21 cellular contexts compared by ENCODE assay signal in genomic region chr20:32544260-32544722, GRCh38. TPM values are rescaled to one million over a fixed set of nuclear protein-coding genes. Genes with fewer than 3 reads are reported as not detected.
DNase-seq lines count a peak whose midpoint lies in the region; ATAC-seq and TF ChIP-seq lines count a peak whose summit lies in the region.
"Had no signal": no experiment of that assay in that cellular context is flagged by ENCODE, and none has a peak within 500 bp of the region (broad histone marks: within the 10 kb centered on the region; RNA-seq: fewer than 3 reads in every experiment).

No MANE protein-coding gene starts in this region.

- H3K4me3 ChIP-seq in NT2/D1 (ENCODE audit: insufficient read length, low read depth) = no peak overlapping the region
- H3K4me3 ChIP-seq: smooth muscle cell, tibial nerve had no signal

- H3K27ac Mint-ChIP-seq in stimulated activated naive CD8-positive, alpha-beta T cell treated with anti-CD3 and anti-CD28 coated beads, Interleukin-15, amount 100 ng/mL, for 72 hours = peak overlapping the region; percentile 2 to 93
- H3K27ac Mint-ChIP-seq in immature natural killer cell = peak overlapping the region; percentile 39 to 90 (median 72)
- H3K27ac Mint-ChIP-seq: HFFc6 had no signal

- H3K9ac ChIP-seq in NT2/D1 (ENCODE audit: insufficient read length, low read depth) = peak overlapping the region; percentile 21

- no peaks in the 10 kb centered on the region for H3K9me3 ChIP-seq in NT2/D1 (ENCODE audit: insufficient read depth, low read length)
- H3K9me3 ChIP-seq: tibial nerve had no signal

- H3K4me1 Mint-ChIP-seq in stimulated activated naive CD8-positive, alpha-beta T cell treated with anti-CD3 and anti-CD28 coated beads, Interleukin-15, amount 100 ng/mL, for 72 hours = peaks cover 96% of the 10 kb centered on the region
- H3K4me1 Mint-ChIP-seq in immature natural killer cell = peaks cover 98 to 99% of the 10 kb centered on the region in 2 donors

- ATAC-seq in stimulated activated naive CD8-positive, alpha-beta T cell treated with anti-CD3 and anti-CD28 coated beads, Interleukin-15, amount 100 ng/mL, for 72 hours = no peak
- no peak for ATAC-seq in stimulated activated naive CD8-positive, alpha-beta T cell treated with anti-CD3 and anti-CD28 coated beads, Interleukin-15, Interleukin-2, amounts not matched to agents 100 U/mL and 50 U/mL, for 24 hours
- ATAC-seq: activated CD4-positive, CD25-positive, alpha-beta regulatory T cell treated with anti-CD3 and anti-CD28 coated beads, Interleukin-2, amount 50 U/mL, for 24 hours; foreskin keratinocyte; Right ventricle myocardium inferior had no signal

- CTCF ChIA-PET in GM10248 (lab: Yijun Ruan, JAX) = interaction anchor here (0.8 to 1.5 kb wide), 3 partner anchors 11 to 23 kb away, joined by 3 to 4 read pairs (median 3); no protein-coding TSS in a partner anchor

- no peaks in the 10 kb centered on the region for H3K27me3 Mint-ChIP-seq in stimulated activated naive CD8-positive, alpha-beta T cell treated with anti-CD3 and anti-CD28 coated beads, Interleukin-15, amount 100 ng/mL, for 72 hours
- H3K27me3 Mint-ChIP-seq in immature natural killer cell (ENCODE audit: low read depth in 3 of 3) = peaks cover 9 to 22% (median 16%) of the 10 kb centered on the region in 3 donors

- no peaks in the 10 kb centered on the region for H3K27me3 ChIP-seq in NT2/D1 (ENCODE audit: insufficient read depth, insufficient read length)

- peaks cover 14% of the 10 kb centered on the region for H3K4me1 ChIP-seq in NT2/D1 (ENCODE audit: insufficient read depth, insufficient read length)
- H3K4me1 ChIP-seq: foreskin keratinocyte had no signal

- no peak for TF ChIP-seq CTCF in GM10248 (IDR thresholded peaks at IDR 0.05; ENCODE audit: control extremely low read depth, extremely low read depth, low read depth, missing control alignments)

- no peaks in the 10 kb centered on the region for H3K36me3 ChIP-seq in NT2/D1 (ENCODE audit: insufficient read depth, insufficient read length, low read length)
- H3K36me3 ChIP-seq: tibial nerve had no signal

- peaks cover 0 to 7% (median 0%) of the 10 kb centered on the region in 3 donors for H3K36me3 Mint-ChIP-seq in immature natural killer cell

- no peak overlapping the region for H3K4me3 Mint-ChIP-seq in stimulated activated naive CD8-positive, alpha-beta T cell treated with anti-CD3 and anti-CD28 coated beads, Interleukin-15, amount 100 ng/mL, for 72 hours
- H3K4me3 Mint-ChIP-seq in immature natural killer cell = peak overlapping the region in 4 of 5 donors; percentile 8 to 61 (median 47)
- H3K4me3 Mint-ChIP-seq: HFFc6 had no signal

- POLR2A ChIA-PET in GM10248 (lab: Yijun Ruan, JAX) = no interaction called here

- DNase-seq in stimulated activated naive CD8-positive, alpha-beta T cell treated with anti-CD3 and anti-CD28 coated beads, Interleukin-15, amount 100 ng/mL, for 72 hours = no peak
- DNase-seq in stimulated activated naive CD8-positive, alpha-beta T cell treated with anti-CD3 and anti-CD28 coated beads, Interleukin-15, Interleukin-2, amounts not matched to agents 100 U/mL and 50 U/mL, for 24 hours = no peak
- no peak for DNase-seq in NT2/D1 (ENCODE audit: low read depth, low spot score)
- DNase-seq in immature natural killer cell = no peak
- no peak for DNase-seq in stimulated activated CD4-positive, alpha-beta T cell treated with anti-CD3 and anti-CD28 coated beads, Interleukin-15, amount 100 ng/mL, for 24 hours
- no peak for DNase-seq in GM10248 (ENCODE audit: extremely low spot score)
- no peak for DNase-seq in activated CD8-positive, alpha-beta memory T cell treated with anti-CD3 and anti-CD28 coated beads for 24 hours
- DNase-seq: anterior cingulate cortex; erythroblast; foreskin keratinocyte; HFFc6; hippocampal formation; KBM-7; NCI-H1694 treated with DMSO at 0.1 percent for 48 hours; OCI-M1; stimulated activated CD4-positive, alpha-beta T cell treated with anti-CD3 and anti-CD28 coated beads, Interleukin-2, amount 100 ng/mL, for 48 hours; stimulated activated naive CD4-positive, alpha-beta T cell treated with Interleukin-2 at 50 U/mL for 16 hours had no signal

- no peaks in the 10 kb centered on the region for H3K9me3 Mint-ChIP-seq in stimulated activated naive CD8-positive, alpha-beta T cell treated with anti-CD3 and anti-CD28 coated beads, Interleukin-15, amount 100 ng/mL, for 72 hours
- no peaks in the 10 kb centered on the region for H3K9me3 Mint-ChIP-seq in immature natural killer cell
- H3K9me3 Mint-ChIP-seq: HFFc6 had no signal

RNA-seq across cellular contexts. Expression of gene NOL4L, which starts 40.8 kb away (rescaled TPM):
- 10 to 100 TPM in 1 of 3 donors, 1 to 10 TPM in 2; 4.1 to 17.2 (median 9.6) TPM for polyA plus RNA-seq in immature natural killer cell

Comparison
In these comparisons a context has a peak if more than half of its experiments do, and no peak if none do; other contexts are left out.
1. H3K4me3 Mint-ChIP-seq: peak in immature natural killer cell (4 of 5); none in stimulated activated naive CD8-positive, alpha-beta T cell treated with anti-CD3 and anti-CD28 coated beads, Interleukin-15, amount 100 ng/mL, for 72 hours (0 of 2).